ENCODE assay signal across 1 cellular context in the genomic region with DNA sequence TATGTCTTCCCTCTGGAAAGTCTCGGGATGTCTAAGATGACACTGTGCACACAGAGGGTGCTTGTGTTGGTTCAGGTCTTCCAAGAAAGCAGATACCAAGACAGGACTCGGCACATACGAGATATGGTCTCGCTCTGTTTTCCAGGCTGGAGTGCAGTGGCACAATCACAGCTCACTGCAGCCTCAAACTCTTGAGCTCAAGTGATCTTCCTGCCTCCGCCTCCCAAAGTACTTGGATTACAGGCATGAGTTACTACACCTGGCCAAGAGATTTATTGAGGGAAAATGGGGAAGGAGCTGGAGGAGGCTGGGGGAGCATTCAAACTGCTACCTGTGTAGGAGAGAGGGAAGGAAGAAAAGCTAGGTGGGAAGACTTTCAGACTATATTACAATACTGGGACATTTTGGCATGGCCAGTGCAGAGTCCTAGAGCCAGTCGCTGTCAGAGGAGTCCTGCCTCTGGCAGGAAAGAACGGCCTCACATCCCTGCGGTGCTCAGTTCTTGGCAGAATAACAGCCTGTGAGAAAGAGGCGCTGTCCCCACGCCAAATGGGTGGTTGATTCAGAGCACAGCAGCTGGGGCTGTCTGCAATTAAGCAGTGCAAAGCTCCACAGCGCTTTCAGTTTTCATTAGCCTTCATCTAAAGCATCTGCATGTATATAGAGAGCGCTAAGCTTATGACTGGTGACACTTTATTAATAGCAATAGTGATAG.
TF ChIP-seq lines count a peak whose summit lies in the region.

No MANE protein-coding gene starts in this region.

TF ChIP-seq in H1, 55 proteins besides CTCF, POLR2A, EP300 and RAD21:
- TF ChIP-seq JUN (IDR thresholded peaks at IDR 0.05; ENCODE audit: low read depth, low read length) = no peak
- no peak for TF ChIP-seq TEAD4 (IDR thresholded peaks at IDR 0.05; ENCODE audit: low read depth, low read length)
- TF ChIP-seq EGR1 (IDR thresholded peaks at IDR 0.05; ENCODE audit: borderline replicate concordance, low read depth, low read length) = no peak
- TF ChIP-seq YY1 (IDR thresholded peaks at IDR 0.05; ENCODE audit: low read depth, low read length) = no peak
